ENCODE assay signal across 17 cellular contexts in genomic region chr4:100061835-100062234, GRCh38.
DNase-seq lines count a peak whose midpoint lies in the region; ATAC-seq and TF ChIP-seq lines count a peak whose summit lies in the region.
"Had no signal": no experiment of that assay in that cellular context is flagged by ENCODE, and none has a peak within 500 bp of the region (broad histone marks: within the 10 kb centered on the region; RNA-seq: fewer than 3 reads in every experiment).

No MANE protein-coding gene starts in this region.

- H3K4me1 Mint-ChIP-seq in osteocyte (ENCODE audit: unreplicated experiment), result peaks cover 9% of the 10 kb centered on the region
- H3K4me1 Mint-ChIP-seq: CD14-positive monocyte had no signal

- no peak overlapping the region for H3K4me3 ChIP-seq in retinal pigment epithelial cell (ENCODE audit: low read length)

- H3K27me3 Mint-ChIP-seq in osteocyte (ENCODE audit: unreplicated experiment), result no peaks in the 10 kb centered on the region

- no peak for TF ChIP-seq CTCF in retinal pigment epithelial cell (conservative IDR thresholded peaks at IDR 0.05; ENCODE audit: low read depth, low read length)
- no peak for TF ChIP-seq CTCF in osteocyte (IDR thresholded peaks at IDR 0.05)

- DNase-seq in EL (peak; percentile 43), fibroblast of peridontal ligament (ENCODE audit: extremely low read depth) (peak; percentile 4), retinal pigment epithelial cell (ENCODE audit: low read depth) (peak; percentile 10), NCI-H748 (lab: John Stamatoyannopoulos, UW; ENCODE audit: unreplicated experiment) (no peak), osteocyte (ENCODE audit: extremely low spot score, unreplicated experiment) (no peak), DMS 273 (lab: John Stamatoyannopoulos, UW; ENCODE audit: unreplicated experiment) (no peak)
- DNase-seq: H9, KG1, NCI-H1417 treated with DMSO at 0.1 percent for 48 hours, NCI-H2029, NCI-H2171, NCI-H446, NCI-H774 had no signal

- H3K4me3 Mint-ChIP-seq in osteocyte (ENCODE audit: unreplicated experiment), result no peak overlapping the region
- H3K4me3 Mint-ChIP-seq: CD14-positive monocyte, H9 had no signal

- no peak overlapping the region for H3K27ac Mint-ChIP-seq in osteocyte (ENCODE audit: unreplicated experiment)

- H3K9me3 Mint-ChIP-seq in osteocyte (ENCODE audit: unreplicated experiment), result no peaks in the 10 kb centered on the region
- H3K9me3 Mint-ChIP-seq: H9 had no signal

- peak; percentile 28; the same call in 2 of the 3 replicates for ATAC-seq in SK-N-SH treated with all-trans-retinoic acid at 6 μM for 48 hours
- ATAC-seq: Panc1, Right ventricle myocardium inferior had no signal

- no peaks in the 10 kb centered on the region for H3K36me3 Mint-ChIP-seq in osteocyte (ENCODE audit: unreplicated experiment)
- H3K36me3 Mint-ChIP-seq: CD14-positive monocyte had no signal

TF ChIP-seq in SK-N-SH treated with all-trans-retinoic acid at 6 μM for 48 hours, 23 proteins besides CTCF, POLR2A, EP300 and RAD21:
- TF ChIP-seq, protein P1, sequence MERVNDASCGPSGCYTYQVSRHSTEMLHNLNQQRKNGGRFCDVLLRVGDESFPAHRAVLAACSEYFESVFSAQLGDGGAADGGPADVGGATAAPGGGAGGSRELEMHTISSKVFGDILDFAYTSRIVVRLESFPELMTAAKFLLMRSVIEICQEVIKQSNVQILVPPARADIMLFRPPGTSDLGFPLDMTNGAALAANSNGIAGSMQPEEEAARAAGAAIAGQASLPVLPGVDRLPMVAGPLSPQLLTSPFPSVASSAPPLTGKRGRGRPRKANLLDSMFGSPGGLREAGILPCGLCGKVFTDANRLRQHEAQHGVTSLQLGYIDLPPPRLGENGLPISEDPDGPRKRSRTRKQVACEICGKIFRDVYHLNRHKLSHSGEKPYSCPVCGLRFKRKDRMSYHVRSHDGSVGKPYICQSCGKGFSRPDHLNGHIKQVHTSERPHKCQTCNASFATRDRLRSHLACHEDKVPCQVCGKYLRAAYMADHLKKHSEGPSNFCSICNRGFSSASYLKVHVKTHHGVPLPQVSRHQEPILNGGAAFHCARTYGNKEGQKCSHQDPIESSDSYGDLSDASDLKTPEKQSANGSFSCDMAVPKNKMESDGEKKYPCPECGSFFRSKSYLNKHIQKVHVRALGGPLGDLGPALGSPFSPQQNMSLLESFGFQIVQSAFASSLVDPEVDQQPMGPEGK (CRISPR knock-in tag; IDR thresholded peaks at IDR 0.05; ENCODE audit: borderline replicate concordance), result no peak
- TF ChIP-seq ISL1 (CRISPR knock-in tag; IDR thresholded peaks at IDR 0.05), result no peak
- TF ChIP-seq, protein P2, sequence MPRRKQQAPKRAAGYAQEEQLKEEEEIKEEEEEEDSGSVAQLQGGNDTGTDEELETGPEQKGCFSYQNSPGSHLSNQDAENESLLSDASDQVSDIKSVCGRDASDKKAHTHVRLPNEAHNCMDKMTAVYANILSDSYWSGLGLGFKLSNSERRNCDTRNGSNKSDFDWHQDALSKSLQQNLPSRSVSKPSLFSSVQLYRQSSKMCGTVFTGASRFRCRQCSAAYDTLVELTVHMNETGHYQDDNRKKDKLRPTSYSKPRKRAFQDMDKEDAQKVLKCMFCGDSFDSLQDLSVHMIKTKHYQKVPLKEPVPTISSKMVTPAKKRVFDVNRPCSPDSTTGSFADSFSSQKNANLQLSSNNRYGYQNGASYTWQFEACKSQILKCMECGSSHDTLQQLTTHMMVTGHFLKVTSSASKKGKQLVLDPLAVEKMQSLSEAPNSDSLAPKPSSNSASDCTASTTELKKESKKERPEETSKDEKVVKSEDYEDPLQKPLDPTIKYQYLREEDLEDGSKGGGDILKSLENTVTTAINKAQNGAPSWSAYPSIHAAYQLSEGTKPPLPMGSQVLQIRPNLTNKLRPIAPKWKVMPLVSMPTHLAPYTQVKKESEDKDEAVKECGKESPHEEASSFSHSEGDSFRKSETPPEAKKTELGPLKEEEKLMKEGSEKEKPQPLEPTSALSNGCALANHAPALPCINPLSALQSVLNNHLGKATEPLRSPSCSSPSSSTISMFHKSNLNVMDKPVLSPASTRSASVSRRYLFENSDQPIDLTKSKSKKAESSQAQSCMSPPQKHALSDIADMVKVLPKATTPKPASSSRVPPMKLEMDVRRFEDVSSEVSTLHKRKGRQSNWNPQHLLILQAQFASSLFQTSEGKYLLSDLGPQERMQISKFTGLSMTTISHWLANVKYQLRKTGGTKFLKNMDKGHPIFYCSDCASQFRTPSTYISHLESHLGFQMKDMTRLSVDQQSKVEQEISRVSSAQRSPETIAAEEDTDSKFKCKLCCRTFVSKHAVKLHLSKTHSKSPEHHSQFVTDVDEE (CRISPR knock-in tag; IDR thresholded peaks at IDR 0.05), result no peak
- TF ChIP-seq BACH2 (CRISPR knock-in tag; IDR thresholded peaks at IDR 0.05; ENCODE audit: borderline replicate concordance), result no peak
- no peak for TF ChIP-seq PPARA (CRISPR knock-in tag; IDR thresholded peaks at IDR 0.05; ENCODE audit: borderline replicate concordance)
- TF ChIP-seq ZNF565 (CRISPR knock-in tag; conservative IDR thresholded peaks at IDR 0.05; ENCODE audit: low read depth), result no peak
- TF ChIP-seq RARB (CRISPR knock-in tag; IDR thresholded peaks at IDR 0.05), result no peak

Comparison
In these comparisons a context has a peak if more than half of its experiments do, and no peak if none do; other contexts are left out.
1. DNase-seq: peak in EL (single experiment), fibroblast of peridontal ligament (single experiment) and retinal pigment epithelial cell (single experiment); none in NCI-H748 (single experiment), osteocyte (single experiment) and DMS 273 (single experiment).